ENCODE assay signal across 1 cellular context in genomic region chr10:102504179-102504975, GRCh38.
TF ChIP-seq lines count a peak whose summit lies in the region.

No MANE protein-coding gene starts in this region.

TF ChIP-seq in K562, 482 proteins besides CTCF, POLR2A, EP300 and RAD21 (continued from another document and continues in another):
- peak; percentile 17 for TF ChIP-seq PRDM10 (IDR thresholded peaks at IDR 0.05; ENCODE audit: partially characterized antibody)
- TF ChIP-seq HMBOX1 (IDR thresholded peaks at IDR 0.05): no peak
- TF ChIP-seq ZNF699 (CRISPR knock-in tag; IDR thresholded peaks at IDR 0.05; ENCODE audit: insufficient replicate concordance): no peak
- no peak for TF ChIP-seq CC2D1A (IDR thresholded peaks at IDR 0.05)
- TF ChIP-seq LARP7 (IDR thresholded peaks at IDR 0.05): no peak
- no peak for TF ChIP-seq MCM5 (IDR thresholded peaks at IDR 0.05; ENCODE audit: low read depth)
- TF ChIP-seq ZNF212 (CRISPR knock-in tag; IDR thresholded peaks at IDR 0.05): no peak
- TF ChIP-seq BCOR (IDR thresholded peaks at IDR 0.05): 0 out of 2 replicates have a peak, but pooled peaks have one; percentile 16
- TF ChIP-seq SMAD1 (IDR thresholded peaks at IDR 0.05; ENCODE audit: low read depth, low read length, partially characterized antibody): no peak
- TF ChIP-seq OTX1 (CRISPR knock-in tag; IDR thresholded peaks at IDR 0.05): no peak
- TF ChIP-seq DPF2 (IDR thresholded peaks at IDR 0.05): 0 out of 2 replicates have a peak, but pooled peaks have one; percentile 24
- no peak for TF ChIP-seq ZNF12 (CRISPR knock-in tag; IDR thresholded peaks at IDR 0.05)
- TF ChIP-seq CLOCK (CRISPR knock-in tag; IDR thresholded peaks at IDR 0.05; ENCODE audit: borderline replicate concordance): no peak
- TF ChIP-seq ZBTB2 (IDR thresholded peaks at IDR 0.05): peak; percentile 33; the same call in 1 of the 2 replicates
- TF ChIP-seq VEZF1 (CRISPR knock-in tag; IDR thresholded peaks at IDR 0.05): peak; percentile 36; the same call in 1 of the 2 replicates
- peak; percentile 79 for TF ChIP-seq NFRKB (IDR thresholded peaks at IDR 0.05; ENCODE audit: low read depth)
- TF ChIP-seq GATAD2A (IDR thresholded peaks at IDR 0.05): peak; percentile 84
- peak; percentile 31; the same call in 1 of the 2 replicates for TF ChIP-seq PHF8 (IDR thresholded peaks at IDR 0.05; ENCODE audit: borderline replicate concordance, low read length)
- TF ChIP-seq JUND (IDR thresholded peaks at IDR 0.05; ENCODE audit: borderline replicate concordance, low read depth, low read length): no peak
- no peak for TF ChIP-seq JUND (tag; IDR thresholded peaks at IDR 0.05; ENCODE audit: borderline replicate concordance, low read depth, low read length)
- TF ChIP-seq TFAP4 (CRISPR knock-in tag; IDR thresholded peaks at IDR 0.05; ENCODE audit: borderline replicate concordance): no peak
- TF ChIP-seq HDAC1 (IDR thresholded peaks at IDR 0.05): peak in 1 of 2 experiments; percentile 76; a peak in 2 of 4 replicates
- no peak for TF ChIP-seq SAP30 (IDR thresholded peaks at IDR 0.05; ENCODE audit: borderline replicate concordance, insufficient read depth, low read depth, low read length, poor library complexity, severe bottlenecking)
- no peak for TF ChIP-seq KLF6 (CRISPR knock-in tag; IDR thresholded peaks at IDR 0.05; ENCODE audit: borderline replicate concordance)
- no peak for TF ChIP-seq KDM5B (IDR thresholded peaks at IDR 0.05; ENCODE audit: insufficient replicate concordance, low read depth, low read length)
- TF ChIP-seq ZBTB40 (IDR thresholded peaks at IDR 0.05): peak; percentile 44
- TF ChIP-seq ZBTB40 (CRISPR knock-in tag; IDR thresholded peaks at IDR 0.05): no peak
- no peak for TF ChIP-seq ZNF586 (CRISPR knock-in tag; conservative IDR thresholded peaks at IDR 0.05)
- 0 out of 2 replicates have a peak, but pooled peaks have one; percentile 34 for TF ChIP-seq NKRF (IDR thresholded peaks at IDR 0.05; ENCODE audit: borderline replicate concordance)
- TF ChIP-seq TCF7 (IDR thresholded peaks at IDR 0.05; ENCODE audit: borderline replicate concordance): no peak
- TF ChIP-seq HIVEP1 (CRISPR knock-in tag; IDR thresholded peaks at IDR 0.05): no peak
- peak; percentile 87 for TF ChIP-seq EGR1 (conservative IDR thresholded peaks at IDR 0.05)
- TF ChIP-seq ZNF589 (CRISPR knock-in tag; IDR thresholded peaks at IDR 0.05; ENCODE audit: low read depth): no peak
- 0 out of 2 replicates have a peak, but pooled peaks have one; percentile 10 for TF ChIP-seq MTA1 (IDR thresholded peaks at IDR 0.05; ENCODE audit: borderline replicate concordance)
